ENCODE assay signal across 9 cellular contexts in genomic region chrX:153723351-153724251, GRCh38. TPM values are rescaled to one million over a fixed set of nuclear protein-coding genes. Genes with fewer than 3 reads are reported as not detected.
A peak's percentile ranks its signal among the peaks of the same experiment; 100 is the strongest.
DNase-seq lines count a peak whose midpoint lies in the region; ATAC-seq, FAIRE-seq and TF ChIP-seq lines count a peak whose summit lies in the region.
"Had no signal": no experiment of that assay in that cellular context is flagged by ENCODE, and none has a peak within 500 bp of the region (broad histone marks: within the 10 kb centered on the region; RNA-seq: fewer than 3 reads in every experiment).

No MANE protein-coding gene starts in this region.

- peaks cover 13% of the 10 kb centered on the region for H3K4me1 ChIP-seq in right cardiac atrium (ENCODE audit: control insufficient read depth, insufficient read depth, low read length)

- H3K4me1 Mint-ChIP-seq in CD14-positive monocyte = peaks cover 35% of the 10 kb centered on the region
- H3K4me1 Mint-ChIP-seq in activated naive CD4-positive, alpha-beta T cell treated with anti-CD3 and anti-CD28 coated beads, Interleukin-2, amount 10 ng/mL, durations not matched to agents 7 days and 5 days = peaks cover 29% of the 10 kb centered on the region

- H3K27me3 Mint-ChIP-seq in CD14-positive monocyte (ENCODE audit: low read depth in 3 of 3) = peaks cover 0 to 14% (median 1%) of the 10 kb centered on the region in 3 donors
- no peaks in the 10 kb centered on the region for H3K27me3 Mint-ChIP-seq in activated naive CD4-positive, alpha-beta T cell treated with anti-CD3 and anti-CD28 coated beads, Interleukin-2, amount 10 ng/mL, durations not matched to agents 7 days and 5 days

- ATAC-seq in HG03354 (IDR thresholded peaks at IDR 0.05; ENCODE audit: poor library complexity, severe bottlenecking, unreplicated experiment) = peak; percentile 30
- peak; percentile 1 for ATAC-seq in right cardiac atrium

- no peaks in the 10 kb centered on the region for H3K9me3 ChIP-seq in right cardiac atrium (ENCODE audit: control insufficient read depth, low read length)

- H3K4me3 ChIP-seq in right cardiac atrium (ENCODE audit: low read length) (peak overlapping the region; percentile 80), skin epidermis (peak overlapping the region; percentile 52 to 76 (median 68))

- no peaks in the 10 kb centered on the region for H3K27me3 ChIP-seq in right cardiac atrium (ENCODE audit: control insufficient read depth, insufficient read depth)

- peak; percentile 80 for FAIRE-seq in GM19239 (lab: Jason Lieb, UNC)
- FAIRE-seq: TTC549 had no signal

- peak overlapping the region; percentile 90 for H3K4me3 Mint-ChIP-seq in CD14-positive monocyte
- peak overlapping the region; percentile 86 for H3K4me3 Mint-ChIP-seq in activated naive CD4-positive, alpha-beta T cell treated with anti-CD3 and anti-CD28 coated beads, Interleukin-2, amount 10 ng/mL, durations not matched to agents 7 days and 5 days

- H3K36me3 Mint-ChIP-seq in CD14-positive monocyte = peaks cover 24 to 30% of the 10 kb centered on the region in 2 donors
- peaks cover 23% of the 10 kb centered on the region for H3K36me3 Mint-ChIP-seq in activated naive CD4-positive, alpha-beta T cell treated with anti-CD3 and anti-CD28 coated beads, Interleukin-2, amount 10 ng/mL, durations not matched to agents 7 days and 5 days

- H3K27ac ChIP-seq in right cardiac atrium (ENCODE audit: low read length) (peak overlapping the region; percentile 62), skin epidermis (peak overlapping the region; percentile 53 to 94 (median 87))

- CTCF ChIA-PET in activated naive CD4-positive, alpha-beta T cell treated with anti-CD3 and anti-CD28 coated beads, Interleukin-2, amount 10 ng/mL, durations not matched to agents 7 days and 5 days (lab: Charles Lee) = interaction anchor here (1.6 kb wide), 1 partner anchor 15 kb away, joined by 4 read pairs; no protein-coding TSS in a partner anchor

- TF ChIP-seq CTCF in CD14-positive monocyte (IDR thresholded peaks at IDR 0.05) = no peak

- no peak for DNase-seq in CD14-positive monocyte (ENCODE audit: low spot score)
- DNase-seq in GM19239 (ENCODE audit: insufficient read length, low spot score) = no peak
- DNase-seq in OCI-M1 (lab: John Stamatoyannopoulos, UW) = peak; percentile 71
- DNase-seq in activated naive CD4-positive, alpha-beta T cell treated with anti-CD3 and anti-CD28 coated beads, Interleukin-2, amount 10 ng/mL, durations not matched to agents 7 days and 5 days = peak; percentile 65
- peak in 2 of 3 donors; percentile 75 to 76 for DNase-seq in right cardiac atrium
- no peak for DNase-seq in amniotic stem cell (lab: John Stamatoyannopoulos, UW)

- intact Hi-C loops in CD14-positive monocyte (cut with micrococcal nuclease) (loop anchor here in 1 of 2 donors (5.0 kb wide), 1 partner anchor 204 kb away; the partner anchor contains the start of gene ARHGAP4), right cardiac atrium (cut with DNase I) (no loop called here)

- peak overlapping the region; percentile 82 to 93 (median 91) for H3K27ac Mint-ChIP-seq in CD14-positive monocyte
- peak overlapping the region; percentile 86 for H3K27ac Mint-ChIP-seq in activated naive CD4-positive, alpha-beta T cell treated with anti-CD3 and anti-CD28 coated beads, Interleukin-2, amount 10 ng/mL, durations not matched to agents 7 days and 5 days

- H3K9me3 Mint-ChIP-seq in CD14-positive monocyte = peaks cover 0 to 14% (median 3%) of the 10 kb centered on the region in 7 donors
- no peaks in the 10 kb centered on the region for H3K9me3 Mint-ChIP-seq in activated naive CD4-positive, alpha-beta T cell treated with anti-CD3 and anti-CD28 coated beads, Interleukin-2, amount 10 ng/mL, durations not matched to agents 7 days and 5 days

- under 1% methylated on average over 78 of the region's 78 CpGs for WGBS in right cardiac atrium

RNA-seq across cellular contexts. Expression of gene BCAP31, which starts 0.6 kb away (rescaled TPM):
- polyA plus RNA-seq in CD14-positive monocyte (100 to 1,000 TPM; 288 to 294 TPM), right cardiac atrium (149 TPM)
- total RNA-seq in right cardiac atrium = 100 to 1,000 TPM; 111 to 143 (median 123) TPM

RNA-seq across cellular contexts. Expression of gene ABCD1, which starts 1.1 kb away (rescaled TPM):
- polyA plus RNA-seq in CD14-positive monocyte = 1 to 10 TPM; 5.6 to 5.8 TPM
- 10 to 100 TPM; 14.1 to 15.9 (median 15.5) TPM for total RNA-seq in right cardiac atrium
- polyA plus RNA-seq in right cardiac atrium = 11.0 TPM

RNA-seq across cellular contexts. Expression of gene SLC6A8, which starts 35.9 kb away (rescaled TPM):
- polyA plus RNA-seq in CD14-positive monocyte (under 1 TPM; 0.23 to 0.85 TPM), right cardiac atrium (131 TPM)
- total RNA-seq in right cardiac atrium = 100 to 1,000 TPM; 107 to 191 (median 151) TPM

RNA-seq across cellular contexts. Expression of gene PLXNB3, which starts 40.4 kb away (rescaled TPM):
- polyA plus RNA-seq in CD14-positive monocyte (not detected), right cardiac atrium (6.8 TPM)
- total RNA-seq in right cardiac atrium = 10 to 100 TPM in 1 of 4 donors, 1 to 10 TPM in 3; 7.0 to 10.9 (median 9.5) TPM

RNA-seq across cellular contexts. Expression of gene PNCK, which starts 50.0 kb away (rescaled TPM):
- polyA plus RNA-seq in CD14-positive monocyte = not detected
- 10 to 100 TPM in 2 of 4 donors, 1 to 10 TPM in 2; 7.8 to 12.4 (median 11.0) TPM for total RNA-seq in right cardiac atrium
- polyA plus RNA-seq in right cardiac atrium = 9.1 TPM

Comparison
In these comparisons a context has a peak if more than half of its experiments do, and no peak if none do; other contexts are left out.
1. DNase-seq: peak in OCI-M1 (single experiment), activated naive CD4-positive, alpha-beta T cell treated with anti-CD3 and anti-CD28 coated beads, Interleukin-2, amount 10 ng/mL, durations not matched to agents 7 days and 5 days (single experiment) and right cardiac atrium (2 of 3); none in CD14-positive monocyte (single experiment), GM19239 (single experiment) and amniotic stem cell (single experiment).
2. RNA of gene SLC6A8, which starts 35.9 kb away (polyA plus RNA-seq): 131 TPM in right cardiac atrium (single experiment); 0.23 to 0.85 TPM in CD14-positive monocyte; every median in the first group is over 10 times any median in the second.